In genomic region chr1:35773711-35774110, GRCh38 we compare ENCODE assay signal across 9 cellular contexts.
"Had no signal": no experiment of that assay in that cellular context is flagged by ENCODE, and none has a peak within 500 bp of the region (broad histone marks: within the 10 kb centered on the region; RNA-seq: fewer than 3 reads in every experiment).

No MANE protein-coding gene starts in this region.

- H3K4me1 ChIP-seq: HAP-1 had no signal

- H3K27ac ChIP-seq: GM23248 had no signal

- H3K36me3 ChIP-seq: HAP-1 had no signal

- H3K9me3 ChIP-seq: HAP-1 had no signal

- H3K9ac ChIP-seq: GM23248 had no signal

- FAIRE-seq: HTR-8/SVneo, K562 had no signal

- H2AFZ ChIP-seq: GM23248 had no signal

- H3K4me3 ChIP-seq: GM23248, HAP-1, K562 had no signal

- ATAC-seq: HCT116, K562 had no signal

- DNase-seq: GM23248, GOT3, H7, HFFc6, IMR-90 had no signal
